ENCODE assay signal across 14 cellular contexts in genomic region chr3:59812778-59813558, GRCh38.
DNase-seq lines count a peak whose midpoint lies in the region; ATAC-seq and TF ChIP-seq lines count a peak whose summit lies in the region.
"Had no signal": no experiment of that assay in that cellular context is flagged by ENCODE, and none has a peak within 500 bp of the region (broad histone marks: within the 10 kb centered on the region; RNA-seq: fewer than 3 reads in every experiment).

No MANE protein-coding gene starts in this region.

- 80 to 86% methylated on average over 10 of the region's 10 CpGs for WGBS in thyroid gland, 2 donors

- DNase-seq in Right ventricle myocardium inferior (ENCODE audit: missing footprints) (no peak), cardiac septum (ENCODE audit: low spot score) (no peak), amniotic epithelial cell (ENCODE audit: low read depth) (peak; percentile 54), left ventricle myocardium inferior (no peak), tibial artery (no peak), germinal center (ENCODE audit: low spot score) (no peak), hippocampal formation (lab: John Stamatoyannopoulos, UW) (no peak), thyroid gland (no peak)
- DNase-seq: ACHN; activated T-cell treated with anti-CD3 and anti-CD28 coated beads for 4 hours; CD8-positive, alpha-beta T cell; stimulated activated naive CD4-positive, alpha-beta T cell treated with Interleukin-2 at 50 U/mL for 16 hours; uterus had no signal

- H3K36me3 ChIP-seq in left ventricle myocardium inferior (no peaks in the 10 kb centered on the region), tibial artery (no peaks in the 10 kb centered on the region), thyroid gland (no peaks in the 10 kb centered on the region)
- H3K36me3 ChIP-seq: uterus had no signal

- no peak overlapping the region for H3K4me3 ChIP-seq in left ventricle myocardium inferior
- H3K4me3 ChIP-seq in tibial artery, result no peak overlapping the region
- no peak overlapping the region for H3K4me3 ChIP-seq in thyroid gland (replicated peaks in 1 of 3)
- H3K4me3 ChIP-seq: uterus had no signal

- TF ChIP-seq CTCF in left ventricle myocardium inferior (IDR thresholded peaks at IDR 0.05; ENCODE audit: borderline replicate concordance), result no peak
- TF ChIP-seq CTCF in tibial artery (IDR thresholded peaks at IDR 0.05), result no peak
- TF ChIP-seq CTCF in thyroid gland (IDR thresholded peaks at IDR 0.05), result no peak

- TF ChIP-seq POLR2A in thyroid gland (IDR thresholded peaks at IDR 0.05), result no peak

- intact Hi-C loops in Right ventricle myocardium inferior (cut with DNase I) (loop anchor here (5.0 kb wide), 1 partner anchor 236 kb away; no protein-coding TSS in a partner anchor), cardiac septum (cut with DNase I) (no loop called here), left ventricle myocardium inferior (cut with micrococcal nuclease) (no loop called here), tibial artery (cut with DNase I; ENCODE audit: low total_unique reads) (no loop called here), thyroid gland (cut with DNase I) (no loop called here)

- peak; percentile 66 for ATAC-seq in Right ventricle myocardium inferior
- ATAC-seq: CD8-positive, alpha-beta T cell; HCT116 had no signal

- H3K9me3 ChIP-seq in left ventricle myocardium inferior (replicated peaks) (no peaks in the 10 kb centered on the region), tibial artery (no peaks in the 10 kb centered on the region), thyroid gland (no peaks in the 10 kb centered on the region)
- H3K9me3 ChIP-seq: uterus had no signal

- H3K4me1 ChIP-seq in left ventricle myocardium inferior (peaks cover 37% of the 10 kb centered on the region), tibial artery (peaks cover 0 to 61% (median 24%) of the 10 kb centered on the region in 4 donors), thyroid gland (no peaks in the 10 kb centered on the region)

- no peaks in the 10 kb centered on the region for H3K27me3 ChIP-seq in left ventricle myocardium inferior (ENCODE audit: low read depth)
- H3K27me3 ChIP-seq in tibial artery, result no peaks in the 10 kb centered on the region
- H3K27me3 ChIP-seq in thyroid gland, result no peaks in the 10 kb centered on the region
- H3K27me3 ChIP-seq: uterus had no signal

- H3K27ac ChIP-seq in left ventricle myocardium inferior (replicated peaks), result peak overlapping the region; percentile 6
- peak overlapping the region; percentile 6 to 21 for H3K27ac ChIP-seq in tibial artery
- H3K27ac ChIP-seq in thyroid gland, result no peak overlapping the region
- H3K27ac ChIP-seq: uterus had no signal

Comparison
In these comparisons a context has a peak if more than half of its experiments do, and no peak if none do; other contexts are left out.
1. H3K27ac ChIP-seq: peak in left ventricle myocardium inferior (single experiment) and tibial artery (2 of 2); none in thyroid gland (0 of 3).